Comparison of ENCODE assay signal across 1 cellular context in the genomic region with DNA sequence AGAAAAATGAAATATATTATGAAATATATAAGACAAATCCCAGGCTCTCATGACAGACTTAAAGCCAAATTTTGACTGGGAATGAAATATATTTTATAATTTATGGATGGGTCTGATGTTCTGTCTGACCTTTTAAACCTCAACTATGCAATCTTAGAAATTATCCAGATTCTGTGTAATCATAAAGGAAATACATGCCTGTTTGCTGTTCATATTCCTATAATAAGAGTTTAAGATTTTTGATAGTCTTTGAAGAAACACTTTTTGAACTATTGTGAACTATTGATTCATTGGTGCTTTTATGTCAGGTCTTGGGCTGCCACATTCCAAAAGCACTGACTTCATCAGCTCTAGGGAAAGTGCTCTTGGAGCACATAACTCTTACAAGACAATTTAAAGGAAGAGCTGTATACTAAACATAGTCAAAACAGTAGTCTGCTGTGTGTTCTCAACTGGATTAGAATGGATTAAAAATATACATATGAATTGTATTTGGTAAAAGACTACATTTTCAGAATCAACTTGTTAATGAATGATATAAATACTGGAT.
TF ChIP-seq lines count a peak whose summit lies in the region.

No MANE protein-coding gene starts in this region.

TF ChIP-seq in HepG2, 621 proteins besides CTCF, POLR2A, EP300 and RAD21 (continued from another document):
- TF ChIP-seq, protein P1, sequence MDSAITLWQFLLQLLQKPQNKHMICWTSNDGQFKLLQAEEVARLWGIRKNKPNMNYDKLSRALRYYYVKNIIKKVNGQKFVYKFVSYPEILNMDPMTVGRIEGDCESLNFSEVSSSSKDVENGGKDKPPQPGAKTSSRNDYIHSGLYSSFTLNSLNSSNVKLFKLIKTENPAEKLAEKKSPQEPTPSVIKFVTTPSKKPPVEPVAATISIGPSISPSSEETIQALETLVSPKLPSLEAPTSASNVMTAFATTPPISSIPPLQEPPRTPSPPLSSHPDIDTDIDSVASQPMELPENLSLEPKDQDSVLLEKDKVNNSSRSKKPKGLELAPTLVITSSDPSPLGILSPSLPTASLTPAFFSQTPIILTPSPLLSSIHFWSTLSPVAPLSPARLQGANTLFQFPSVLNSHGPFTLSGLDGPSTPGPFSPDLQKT (CRISPR knock-in tag; IDR thresholded peaks at IDR 0.05; ENCODE audit: borderline replicate concordance), result no peak
- no peak for TF ChIP-seq ZNF180 (CRISPR knock-in tag; IDR thresholded peaks at IDR 0.05; ENCODE audit: borderline replicate concordance, low read depth)
TF ChIP-seq in HepG2: peak in this region for 0.
